8 cellular contexts compared by ENCODE assay signal in the genomic region with DNA sequence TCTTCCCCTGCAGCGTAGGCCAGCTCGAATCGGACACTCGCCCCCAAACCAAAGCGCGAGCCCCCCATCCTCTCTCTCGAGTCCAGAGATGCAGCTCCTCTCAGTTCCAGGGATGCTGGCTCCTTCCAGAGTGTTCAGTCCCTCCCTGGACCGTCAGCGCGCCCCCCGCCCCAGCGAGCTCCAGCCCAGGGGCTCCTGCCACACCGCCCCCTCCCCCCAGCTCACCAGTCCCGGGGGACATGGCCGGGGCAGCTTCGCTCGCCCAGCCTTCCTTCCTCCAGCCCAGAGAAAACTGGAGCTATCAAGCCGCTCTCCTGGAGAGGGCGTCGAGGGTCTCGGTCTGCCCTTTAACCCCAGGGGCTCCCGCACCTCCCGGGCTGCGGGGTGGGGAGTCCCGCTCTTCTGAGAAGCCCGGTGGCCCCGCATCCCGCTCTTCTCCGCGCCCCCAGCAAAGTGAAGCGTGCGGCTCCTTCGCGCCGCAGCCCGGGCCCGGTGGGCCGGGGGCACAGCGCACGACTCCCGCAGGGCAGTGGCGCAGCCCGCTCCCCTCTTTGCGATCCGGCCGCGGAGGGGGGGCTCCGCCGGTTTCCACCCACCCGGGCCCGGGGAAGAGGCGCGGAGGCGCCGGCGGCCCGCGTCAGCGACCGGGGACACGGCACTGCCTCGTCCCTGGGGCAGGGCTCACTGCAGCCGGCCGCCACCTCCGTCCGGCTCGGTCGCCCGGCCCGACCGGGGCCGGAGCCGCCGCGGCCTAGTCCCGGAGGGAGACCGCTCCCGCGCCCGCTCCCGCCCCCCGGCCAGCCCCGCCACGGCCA. TPM values are rescaled to one million over a fixed set of nuclear protein-coding genes. Genes with fewer than 3 reads are reported as not detected.
A peak's percentile ranks its signal among the peaks of the same experiment; 100 is the strongest.
DNase-seq lines count a peak whose midpoint lies in the region; ATAC-seq and FAIRE-seq lines count a peak whose summit lies in the region.

No MANE protein-coding gene starts in this region.

- H3K27ac Mint-ChIP-seq in activated CD4-positive, alpha-beta T cell treated with anti-CD3 and anti-CD28 coated beads, Interleukin-2, amount 10 ng/mL, durations not matched to agents 24 days and 14 days = peak overlapping the region; percentile 90
- H3K27ac Mint-ChIP-seq in stimulated activated memory B cell treated with anti-CD40 and anti-IgM and Interleukin-4, amounts not matched to agents 10 μg/mL and 1 μg/mL and 100 μg/mL, for 72 hours = peak overlapping the region; percentile 65

- H3K27ac ChIP-seq in mesendoderm (ENCODE audit: low read depth, low read length) = peak overlapping the region; percentile 88

- H3K23ac ChIP-seq in mesendoderm (ENCODE audit: low read length) = peak overlapping the region; percentile 48

- peaks cover 5% of the 10 kb centered on the region for H3K79me2 ChIP-seq in mesendoderm (ENCODE audit: control insufficient read depth, insufficient read depth, low read length)

- H3K56ac ChIP-seq in mesendoderm (ENCODE audit: low read length) = peak overlapping the region; percentile 91

- WGBS in mesendoderm (ENCODE audit: extremely low coverage, insufficient coverage, low lambda C conversion rate) = no CpG with 5 or more reads among the region's 84 CpGs

- peaks cover 20% of the 10 kb centered on the region for H3K4me1 Mint-ChIP-seq in activated CD4-positive, alpha-beta T cell treated with anti-CD3 and anti-CD28 coated beads, Interleukin-2, amount 10 ng/mL, durations not matched to agents 24 days and 14 days
- peaks cover 31% of the 10 kb centered on the region for H3K4me1 Mint-ChIP-seq in stimulated activated memory B cell treated with anti-CD40 and anti-IgM and Interleukin-4, amounts not matched to agents 10 μg/mL and 1 μg/mL and 100 μg/mL, for 72 hours

- ATAC-seq in GM21423 (IDR thresholded peaks at IDR 0.05; ENCODE audit: unreplicated experiment) = peak; percentile 31
- peak; percentile 75 for ATAC-seq in stimulated activated memory B cell treated with anti-CD40 and anti-IgM and Interleukin-4, amounts not matched to agents 10 μg/mL and 1 μg/mL and 100 μg/mL, for 72 hours

- peak overlapping the region; percentile 80 for H3K4me3 ChIP-seq in mesendoderm (ENCODE audit: low read length)

- peak overlapping the region; percentile 99 for H3K18ac ChIP-seq in mesendoderm (ENCODE audit: low read length)

- H2BK5ac ChIP-seq in mesendoderm (ENCODE audit: low read length) = no peak overlapping the region

- H3K36me3 ChIP-seq in mesendoderm (ENCODE audit: control insufficient read depth, insufficient read depth, low read length) = no peaks in the 10 kb centered on the region

- peak overlapping the region; percentile 87 for H4K8ac ChIP-seq in mesendoderm (ENCODE audit: low read depth, low read length)

- peak overlapping the region; percentile 98 for H3K4me3 Mint-ChIP-seq in activated CD4-positive, alpha-beta T cell treated with anti-CD3 and anti-CD28 coated beads, Interleukin-2, amount 10 ng/mL, durations not matched to agents 24 days and 14 days
- peak overlapping the region; percentile 90 for H3K4me3 Mint-ChIP-seq in stimulated activated memory B cell treated with anti-CD40 and anti-IgM and Interleukin-4, amounts not matched to agents 10 μg/mL and 1 μg/mL and 100 μg/mL, for 72 hours

- H3K9ac ChIP-seq in mesendoderm (ENCODE audit: low read length) = peak overlapping the region; percentile 86

- H3K4ac ChIP-seq in mesendoderm (ENCODE audit: low read depth, low read length) = peak overlapping the region; percentile 99

- no peak overlapping the region for H4K5ac ChIP-seq in mesendoderm (ENCODE audit: low read length)

- peak overlapping the region; percentile 18 for H2BK120ac ChIP-seq in mesendoderm (ENCODE audit: low read depth, low read length)

- DNase-seq in Daoy (ENCODE audit: low read depth) = peak; percentile 34
- peak; percentile 21 for DNase-seq in HTR-8/SVneo (ENCODE audit: insufficient read length, low spot score)
- DNase-seq in activated CD4-positive, alpha-beta T cell treated with anti-CD3 and anti-CD28 coated beads, Interleukin-2, amount 10 ng/mL, durations not matched to agents 24 days and 14 days = peak; percentile 79
- peak; percentile 12 for DNase-seq in effector CD4-positive, alpha-beta T cell
- DNase-seq in mesendoderm = peak; percentile 78
- DNase-seq in kidney glomerular epithelial cell (lab: John Stamatoyannopoulos, UW) = no peak

- H3K4me1 ChIP-seq in mesendoderm (ENCODE audit: control insufficient read depth, low read depth, low read length) = no peaks in the 10 kb centered on the region

- no peaks in the 10 kb centered on the region for H3K9me3 Mint-ChIP-seq in activated CD4-positive, alpha-beta T cell treated with anti-CD3 and anti-CD28 coated beads, Interleukin-2, amount 10 ng/mL, durations not matched to agents 24 days and 14 days
- H3K9me3 Mint-ChIP-seq in stimulated activated memory B cell treated with anti-CD40 and anti-IgM and Interleukin-4, amounts not matched to agents 10 μg/mL and 1 μg/mL and 100 μg/mL, for 72 hours = no peaks in the 10 kb centered on the region

- no peak overlapping the region for H2AK5ac ChIP-seq in mesendoderm (ENCODE audit: low read length)

- peaks cover 34% of the 10 kb centered on the region for H3K27me3 Mint-ChIP-seq in activated CD4-positive, alpha-beta T cell treated with anti-CD3 and anti-CD28 coated beads, Interleukin-2, amount 10 ng/mL, durations not matched to agents 24 days and 14 days
- H3K27me3 Mint-ChIP-seq in stimulated activated memory B cell treated with anti-CD40 and anti-IgM and Interleukin-4, amounts not matched to agents 10 μg/mL and 1 μg/mL and 100 μg/mL, for 72 hours = no peaks in the 10 kb centered on the region

- no peaks in the 10 kb centered on the region for H3K27me3 ChIP-seq in mesendoderm (ENCODE audit: insufficient read depth, low read length, poor library complexity)

- intact Hi-C loops in activated CD4-positive, alpha-beta T cell treated with anti-CD3 and anti-CD28 coated beads, Interleukin-2, amount 10 ng/mL, durations not matched to agents 24 days and 14 days (cut with micrococcal nuclease) = loop anchor here (5.0 kb wide), 1 partner anchor 166 kb away; no protein-coding TSS in a partner anchor

- H2BK15ac ChIP-seq in mesendoderm (replicated peaks; ENCODE audit: low read depth) = no peak overlapping the region

- H3K4me2 ChIP-seq in mesendoderm (ENCODE audit: low read length) = peak overlapping the region; percentile 80

- H3K36me3 Mint-ChIP-seq in activated CD4-positive, alpha-beta T cell treated with anti-CD3 and anti-CD28 coated beads, Interleukin-2, amount 10 ng/mL, durations not matched to agents 24 days and 14 days (ENCODE audit: low read depth) = peaks cover 12% of the 10 kb centered on the region
- no peaks in the 10 kb centered on the region for H3K36me3 Mint-ChIP-seq in stimulated activated memory B cell treated with anti-CD40 and anti-IgM and Interleukin-4, amounts not matched to agents 10 μg/mL and 1 μg/mL and 100 μg/mL, for 72 hours

- FAIRE-seq in HTR-8/SVneo (lab: Jason Lieb, UNC) = no peak

- H3K79me1 ChIP-seq in mesendoderm (ENCODE audit: low read length) = peaks cover 6% of the 10 kb centered on the region

RNA-seq across cellular contexts. Expression of gene MIER3, which starts 0.6 kb away (rescaled TPM):
- 21.0 and 31.7 TPM in 2 replicates for total RNA-seq in Daoy (2014; rRNA removed; shearing (Covaris generic))
- total RNA-seq in activated CD4-positive, alpha-beta T cell treated with anti-CD3 and anti-CD28 coated beads, Interleukin-2, amount 10 ng/mL, durations not matched to agents 24 days and 14 days = 35.4 and 37.6 TPM in 2 replicates
- polyA plus RNA-seq in mesendoderm (2013, experiment 1 of 2) = 15.3 TPM
- 15.4 TPM for polyA plus RNA-seq in mesendoderm (2013, experiment 2 of 2)

RNA-seq across cellular contexts. Expression of gene SETD9, which starts 41.9 kb away (rescaled TPM):
- total RNA-seq in Daoy (2014; rRNA removed; shearing (Covaris generic)) = 28.4 and 57.0 TPM in 2 replicates
- total RNA-seq in activated CD4-positive, alpha-beta T cell treated with anti-CD3 and anti-CD28 coated beads, Interleukin-2, amount 10 ng/mL, durations not matched to agents 24 days and 14 days = 15.9 and 17.0 TPM in 2 replicates
- 7.6 TPM for polyA plus RNA-seq in mesendoderm (2013, experiment 1 of 2)
- 8.2 TPM for polyA plus RNA-seq in mesendoderm (2013, experiment 2 of 2)
